16 cellular contexts compared by ENCODE assay signal in genomic region chr17:64087252-64088005, GRCh38. TPM values are rescaled to one million over a fixed set of nuclear protein-coding genes. Genes with fewer than 3 reads are reported as not detected.
DNase-seq lines count a peak whose midpoint lies in the region; ATAC-seq and TF ChIP-seq lines count a peak whose summit lies in the region.
"Had no signal": no experiment of that assay in that cellular context is flagged by ENCODE, and none has a peak within 500 bp of the region (broad histone marks: within the 10 kb centered on the region; RNA-seq: fewer than 3 reads in every experiment).

No MANE protein-coding gene starts in this region.

- no peak overlapping the region for H3K4me3 ChIP-seq in HCT116 (replicated peaks in 1 of 2; ENCODE audit: low read depth in 1 of 2, low read length in 2 of 2)
- no peak overlapping the region for H3K4me3 ChIP-seq in mesendoderm (ENCODE audit: low read length)
- H3K4me3 ChIP-seq: BLaER1 treated with 17β-estradiol and CSF1 and Interleukin-3, amounts not matched to agents 10 nM and 100 nM; HAP-1; neural progenitor cell; sigmoid colon had no signal

- no peak for ATAC-seq in activated T-cell treated with anti-CD3 and anti-CD28 coated beads, Interleukin-2, amount 50 U/mL, for 72 hours (replicated peaks in 1 of 2)
- no peak for ATAC-seq in activated T-cell treated with anti-CD3 and anti-CD28 coated beads, Interleukin-2, amount 50 U/mL, for 4 hours
- ATAC-seq in HCT116 = no peak
- ATAC-seq in GM18520 (IDR thresholded peaks at IDR 0.05; ENCODE audit: unreplicated experiment) = no peak

- no peak overlapping the region for H4K5ac ChIP-seq in mesendoderm (ENCODE audit: low read length)

- TF ChIP-seq CTCF in HCT116 (IDR thresholded peaks at IDR 0.05 in 2 of 3, conservative IDR thresholded peaks at IDR 0.05 in 1 of 3; ENCODE audit: borderline replicate concordance in 1 of 3, insufficient read depth in 1 of 3, low read depth in 2 of 3, low read length in 2 of 3) = no peak
- no peak for TF ChIP-seq CTCF in nephron progenitor cell (IDR thresholded peaks at IDR 0.05)

- no peak overlapping the region for H2AFZ ChIP-seq in HCT116 (ENCODE audit: low read depth, low read length, poor library complexity, severe bottlenecking)
- H2AFZ ChIP-seq: neural progenitor cell had no signal

- H3K18ac ChIP-seq in mesendoderm (ENCODE audit: low read length) = no peak overlapping the region

- H3K56ac ChIP-seq in mesendoderm (ENCODE audit: low read length) = no peak overlapping the region

- POLR2A ChIA-PET in HCT116 (lab: Charles Lee) = interaction anchor here (1.2 kb wide), 1 partner anchor 9 kb away, joined by 4 read pairs; no protein-coding TSS in a partner anchor

- BruUV-seq in HCT116 (replicated peaks; lab: Mats Ljungman, UMichigan) = no TSS peak

- H3K4me1 Mint-ChIP-seq in activated T-cell treated with anti-CD3 and anti-CD28 coated beads, Interleukin-2, amount 50 U/mL, for 72 hours (ENCODE audit: low read depth) = peaks cover 55% of the 10 kb centered on the region
- H3K4me1 Mint-ChIP-seq in activated T-cell treated with anti-CD3 and anti-CD28 coated beads, Interleukin-2, amount 50 U/mL, for 4 hours (ENCODE audit: low read depth) = peaks cover 50% of the 10 kb centered on the region
- H3K4me1 Mint-ChIP-seq in activated T-helper 1 cell treated with anti-CD3 and anti-CD28 coated beads, Interleukin-12 subunit alpha, Interleukin-12 subunit beta, Interleukin-2, Interleukin-4 antibody, amounts not matched to agents 30 ng/mL and 10 ng/mL and 1 ng/mL, durations not matched to agents 14 hours and 24 hours and 36 hours (ENCODE audit: low read depth) = peaks cover 54% of the 10 kb centered on the region
- H3K4me1 Mint-ChIP-seq in nephron progenitor cell = peaks cover 28% of the 10 kb centered on the region
- H3K4me1 Mint-ChIP-seq: neural progenitor cell had no signal

- H3K79me1 ChIP-seq in mesendoderm (ENCODE audit: low read length) = no peaks in the 10 kb centered on the region

- H3K4me3 Mint-ChIP-seq in activated T-cell treated with anti-CD3 and anti-CD28 coated beads, Interleukin-2, amount 50 U/mL, for 72 hours = peak overlapping the region in 1 of 2 donors; percentile 32
- no peak overlapping the region for H3K4me3 Mint-ChIP-seq in activated T-cell treated with anti-CD3 and anti-CD28 coated beads, Interleukin-2, amount 50 U/mL, for 4 hours
- peak overlapping the region; percentile 61 for H3K4me3 Mint-ChIP-seq in activated T-helper 1 cell treated with anti-CD3 and anti-CD28 coated beads, Interleukin-12 subunit alpha, Interleukin-12 subunit beta, Interleukin-2, Interleukin-4 antibody, amounts not matched to agents 30 ng/mL and 10 ng/mL and 1 ng/mL, durations not matched to agents 14 hours and 24 hours and 36 hours
- H3K4me3 Mint-ChIP-seq in nephron progenitor cell = no peak overlapping the region
- H3K4me3 Mint-ChIP-seq: neural progenitor cell had no signal

- H3K79me2 ChIP-seq in HCT116 (ENCODE audit: insufficient read depth, low read length) (no peaks in the 10 kb centered on the region), mesendoderm (ENCODE audit: control insufficient read depth, insufficient read depth, low read length) (no peaks in the 10 kb centered on the region)

- intact Hi-C loops in HCT116 (cut with micrococcal nuclease) = no loop called here
- intact Hi-C loops in activated T-helper 1 cell treated with anti-CD3 and anti-CD28 coated beads, Interleukin-12 subunit alpha, Interleukin-12 subunit beta, Interleukin-2, Interleukin-4 antibody, amounts not matched to agents 30 ng/mL and 10 ng/mL and 1 ng/mL, durations not matched to agents 14 hours and 24 hours and 36 hours (cut with micrococcal nuclease) = no loop called here

- H2AK5ac ChIP-seq in mesendoderm (ENCODE audit: low read length) = peak overlapping the region; percentile 67

- WGBS in mesendoderm (ENCODE audit: extremely low coverage, insufficient coverage, low lambda C conversion rate) = no CpG with 5 or more reads among the region's 4 CpGs

- peaks cover 26 to 52% of the 10 kb centered on the region in 2 experiments for H3K4me1 ChIP-seq in HCT116 (ENCODE audit: control insufficient read depth in 1 of 2, insufficient read depth in 2 of 2, low read length in 2 of 2)
- peaks cover 10% of the 10 kb centered on the region for H3K4me1 ChIP-seq in mesendoderm (ENCODE audit: control insufficient read depth, low read depth, low read length)

- TF ChIP-seq POLR2A in HCT116 (IDR thresholded peaks at IDR 0.05; ENCODE audit: borderline replicate concordance, extremely low read depth, insufficient read depth, insufficient read length) = no peak

- CTCF ChIA-PET in HCT116 (lab: Charles Lee) = no interaction called here

- no peaks in the 10 kb centered on the region for H3K9me3 Mint-ChIP-seq in activated T-cell treated with anti-CD3 and anti-CD28 coated beads, Interleukin-2, amount 50 U/mL, for 72 hours
- no peaks in the 10 kb centered on the region for H3K9me3 Mint-ChIP-seq in activated T-cell treated with anti-CD3 and anti-CD28 coated beads, Interleukin-2, amount 50 U/mL, for 4 hours
- H3K9me3 Mint-ChIP-seq in activated T-helper 1 cell treated with anti-CD3 and anti-CD28 coated beads, Interleukin-12 subunit alpha, Interleukin-12 subunit beta, Interleukin-2, Interleukin-4 antibody, amounts not matched to agents 30 ng/mL and 10 ng/mL and 1 ng/mL, durations not matched to agents 14 hours and 24 hours and 36 hours = no peaks in the 10 kb centered on the region
- H3K9me3 Mint-ChIP-seq in nephron progenitor cell = no peaks in the 10 kb centered on the region
- H3K9me3 Mint-ChIP-seq: neural progenitor cell had no signal

- no peaks in the 10 kb centered on the region for H3K9me3 ChIP-seq in HCT116 (ENCODE audit: control insufficient read depth in 1 of 2, insufficient read depth in 1 of 2, low read depth in 1 of 2, low read length in 2 of 2)
- H3K9me3 ChIP-seq: BLaER1 treated with 17β-estradiol and CSF1 and Interleukin-3, amounts not matched to agents 10 nM and 100 nM; HAP-1; sigmoid colon had no signal

- H2BK120ac ChIP-seq in mesendoderm (ENCODE audit: low read depth, low read length) = no peak overlapping the region

- H4K20me1 ChIP-seq in HCT116 (ENCODE audit: insufficient read depth) = no peaks in the 10 kb centered on the region

- peak overlapping the region; percentile 42 for H3K4me2 ChIP-seq in HCT116 (ENCODE audit: low read length)
- H3K4me2 ChIP-seq in mesendoderm (ENCODE audit: low read length) = no peak overlapping the region
- H3K4me2 ChIP-seq: BLaER1 treated with 17β-estradiol and CSF1 and Interleukin-3, amounts not matched to agents 10 nM and 100 nM; neural progenitor cell had no signal

- H3K4ac ChIP-seq in mesendoderm (ENCODE audit: low read depth, low read length) = no peak overlapping the region

- H2BK15ac ChIP-seq in mesendoderm (replicated peaks; ENCODE audit: low read depth) = no peak overlapping the region

- H3K27ac Mint-ChIP-seq in activated T-cell treated with anti-CD3 and anti-CD28 coated beads, Interleukin-2, amount 50 U/mL, for 72 hours = peak overlapping the region; percentile 29
- H3K27ac Mint-ChIP-seq in activated T-helper 1 cell treated with anti-CD3 and anti-CD28 coated beads, Interleukin-12 subunit alpha, Interleukin-12 subunit beta, Interleukin-2, Interleukin-4 antibody, amounts not matched to agents 30 ng/mL and 10 ng/mL and 1 ng/mL, durations not matched to agents 14 hours and 24 hours and 36 hours = peak overlapping the region; percentile 81
- H3K27ac Mint-ChIP-seq in nephron progenitor cell = no peak overlapping the region
- H3K27ac Mint-ChIP-seq: neural progenitor cell had no signal

- H3K9me2 ChIP-seq in HCT116 (ENCODE audit: insufficient read depth) = no peaks in the 10 kb centered on the region

- H3K27me3 Mint-ChIP-seq in activated T-cell treated with anti-CD3 and anti-CD28 coated beads, Interleukin-2, amount 50 U/mL, for 72 hours (ENCODE audit: low read depth) = no peaks in the 10 kb centered on the region
- H3K27me3 Mint-ChIP-seq in activated T-cell treated with anti-CD3 and anti-CD28 coated beads, Interleukin-2, amount 50 U/mL, for 4 hours (ENCODE audit: low read depth) = no peaks in the 10 kb centered on the region
- no peaks in the 10 kb centered on the region for H3K27me3 Mint-ChIP-seq in activated T-helper 1 cell treated with anti-CD3 and anti-CD28 coated beads, Interleukin-12 subunit alpha, Interleukin-12 subunit beta, Interleukin-2, Interleukin-4 antibody, amounts not matched to agents 30 ng/mL and 10 ng/mL and 1 ng/mL, durations not matched to agents 14 hours and 24 hours and 36 hours (ENCODE audit: insufficient read depth)
- peaks cover 3% of the 10 kb centered on the region for H3K27me3 Mint-ChIP-seq in nephron progenitor cell (ENCODE audit: low read depth, poor library complexity)

- peaks cover 5 to 6% of the 10 kb centered on the region in 2 donors for H3K36me3 Mint-ChIP-seq in activated T-cell treated with anti-CD3 and anti-CD28 coated beads, Interleukin-2, amount 50 U/mL, for 72 hours (ENCODE audit: insufficient read depth in 2 of 2)
- H3K36me3 Mint-ChIP-seq in activated T-cell treated with anti-CD3 and anti-CD28 coated beads, Interleukin-2, amount 50 U/mL, for 4 hours (ENCODE audit: insufficient read depth) = peaks cover 13% of the 10 kb centered on the region
- H3K36me3 Mint-ChIP-seq in activated T-helper 1 cell treated with anti-CD3 and anti-CD28 coated beads, Interleukin-12 subunit alpha, Interleukin-12 subunit beta, Interleukin-2, Interleukin-4 antibody, amounts not matched to agents 30 ng/mL and 10 ng/mL and 1 ng/mL, durations not matched to agents 14 hours and 24 hours and 36 hours (ENCODE audit: low read depth) = peaks cover 34% of the 10 kb centered on the region
- no peaks in the 10 kb centered on the region for H3K36me3 Mint-ChIP-seq in nephron progenitor cell (ENCODE audit: low read depth)
- H3K36me3 Mint-ChIP-seq: neural progenitor cell had no signal

- no peak overlapping the region for H3K23ac ChIP-seq in mesendoderm (ENCODE audit: low read length)

- no peak overlapping the region for H2BK5ac ChIP-seq in mesendoderm (ENCODE audit: low read length)

- H3K27me3 ChIP-seq in HCT116 (ENCODE audit: insufficient read depth, low read length) (no peaks in the 10 kb centered on the region), mesendoderm (ENCODE audit: insufficient read depth, low read length, poor library complexity) (no peaks in the 10 kb centered on the region)
- H3K27me3 ChIP-seq: BLaER1 treated with 17β-estradiol and CSF1 and Interleukin-3, amounts not matched to agents 10 nM and 100 nM; neural progenitor cell; sigmoid colon had no signal

- RAD21 ChIA-PET in HCT116 (lab: Charles Lee; ENCODE audit: low non-redundant PET in 1 of 2, low total read pairs in 2 of 2, uncharacterized antibody in 2 of 2, unreplicated experiment in 2 of 2) = no interaction called here

- H3K36me3 ChIP-seq in HCT116 (ENCODE audit: control insufficient read depth in 1 of 2, insufficient read depth in 2 of 2, low read length in 2 of 2) = no peaks in the 10 kb centered on the region
- no peaks in the 10 kb centered on the region for H3K36me3 ChIP-seq in mesendoderm (ENCODE audit: control insufficient read depth, insufficient read depth, low read length)
- H3K36me3 ChIP-seq: HAP-1, neural progenitor cell, sigmoid colon had no signal

- DNase-seq in activated T-cell treated with anti-CD3 and anti-CD28 coated beads, Interleukin-2, amount 50 U/mL, for 72 hours = no peak
- DNase-seq in activated T-cell treated with anti-CD3 and anti-CD28 coated beads, Interleukin-2, amount 50 U/mL, for 4 hours = no peak
- DNase-seq in HCT116 (ENCODE audit: low read depth, low spot score) = no peak
- DNase-seq in activated T-helper 1 cell treated with anti-CD3 and anti-CD28 coated beads, Interleukin-12 subunit alpha, Interleukin-12 subunit beta, Interleukin-2, Interleukin-4 antibody, amounts not matched to agents 30 ng/mL and 10 ng/mL and 1 ng/mL, durations not matched to agents 14 hours and 24 hours and 36 hours (ENCODE audit: low spot score) = no peak
- no peak for DNase-seq in mesendoderm
- DNase-seq in NCI-H2196 (lab: John Stamatoyannopoulos, UW; ENCODE audit: unreplicated experiment) = no peak
- DNase-seq in nephron progenitor cell = no peak
- DNase-seq: activated naive CD4-positive, alpha-beta T cell; central memory CD4-positive, alpha-beta T cell; foreskin melanocyte; NCI-H69; sigmoid colon had no signal

- no peak for TF ChIP-seq RAD21 in HCT116 (IDR thresholded peaks at IDR 0.05; ENCODE audit: low read depth)

- H3K27ac ChIP-seq in HCT116 (ENCODE audit: low read depth, low read length) = no peak overlapping the region
- no peak overlapping the region for H3K27ac ChIP-seq in mesendoderm (ENCODE audit: low read depth, low read length)
- H3K27ac ChIP-seq: BLaER1 treated with 17β-estradiol and CSF1 and Interleukin-3, amounts not matched to agents 10 nM and 100 nM; neural progenitor cell; sigmoid colon had no signal

- H3K9ac ChIP-seq in HCT116 (ENCODE audit: low read length) = no peak overlapping the region
- peak overlapping the region; percentile 12 for H3K9ac ChIP-seq in mesendoderm (ENCODE audit: low read length)
- H3K9ac ChIP-seq: BLaER1 treated with 17β-estradiol and CSF1 and Interleukin-3, amounts not matched to agents 10 nM and 100 nM; neural progenitor cell had no signal

- no peak overlapping the region for H4K8ac ChIP-seq in mesendoderm (ENCODE audit: low read depth, low read length)

RNA-seq across cellular contexts. Expression of gene ERN1, which starts 42.5 kb away (rescaled TPM):
- 10 to 100 TPM; 58.1 to 98.3 TPM for total RNA-seq in activated T-cell treated with anti-CD3 and anti-CD28 coated beads, Interleukin-2, amount 50 U/mL, for 72 hours
- total RNA-seq in activated T-cell treated with anti-CD3 and anti-CD28 coated beads, Interleukin-2, amount 50 U/mL, for 4 hours = 10 to 100 TPM; 16.2 to 29.3 (median 21.0) TPM
- total RNA-seq in HCT116 (2021; ENCODE audit: unreplicated experiment) = 28.2 TPM
- polyA plus RNA-seq in HCT116 (2012) = 10.8 and 11.2 TPM in 2 replicates
- 90.0 and 91.6 TPM in 2 replicates for total RNA-seq in activated T-helper 1 cell treated with anti-CD3 and anti-CD28 coated beads, Interleukin-12 subunit alpha, Interleukin-12 subunit beta, Interleukin-2, Interleukin-4 antibody, amounts not matched to agents 30 ng/mL and 10 ng/mL and 1 ng/mL, durations not matched to agents 14 hours and 24 hours and 36 hours
- polyA plus RNA-seq in mesendoderm (2013, experiment 1 of 2) = 3.3 TPM
- 2.9 TPM for polyA plus RNA-seq in mesendoderm (2013, experiment 2 of 2)
